ENCODE assay signal across 36 cellular contexts in genomic region chr14:76106188-76106587, GRCh38.
"Had no signal": no experiment of that assay in that cellular context is flagged by ENCODE, and none has a peak within 500 bp of the region (broad histone marks: within the 10 kb centered on the region; RNA-seq: fewer than 3 reads in every experiment).

No MANE protein-coding gene starts in this region.

- H3K4me3 ChIP-seq: adrenal gland, body of pancreas, breast epithelium had no signal

- H3K9me3 Mint-ChIP-seq: activated CD4-positive, alpha-beta T cell treated with anti-CD3 and anti-CD28 coated beads, Interleukin-2, amount 10 ng/mL, durations not matched to agents 24 days and 14 days; activated T-helper 1 cell treated with anti-CD3 and anti-CD28 coated beads, Interleukin-12 subunit alpha, Interleukin-12 subunit beta, Interleukin-2, Interleukin-4 antibody, amounts not matched to agents 30 ng/mL and 10 ng/mL and 1 ng/mL, durations not matched to agents 14 hours and 24 hours and 36 hours; T-helper 1 cell treated with Interleukin-12 subunit alpha and Interleukin-12 subunit beta and Interleukin-4 antibody, amounts not matched to agents 30 μg/mL and 1 μg/mL, for 36 hours; T-helper 2 cell treated with Interferon-gamma antibody and Interleukin-4, amounts not matched to agents 5 μg/mL and 100 μg/mL, for 36 hours had no signal

- ATAC-seq: activated CD8-positive, alpha-beta T cell treated with anti-CD3 and anti-CD28 coated beads for 36 hours; activated naive CD4-positive, alpha-beta T cell treated with anti-CD3 and anti-CD28 coated beads, Interleukin-2, amount 50 U/mL, for 72 hours; activated T-cell treated with anti-CD3 and anti-CD28 coated beads, Interleukin-2, amount 50 U/mL, for 4 hours; activated T-cell treated with anti-CD3 and anti-CD28 coated beads, Interleukin-2, amount 50 U/mL, for 72 hours; activated T-helper 17 cell treated with anti-CD3 and anti-CD28 coated beads, Interleukin-2, amount 50 U/mL, for 72 hours; body of pancreas had no signal

- H3K4me1 ChIP-seq: adrenal gland, body of pancreas had no signal

- FAIRE-seq: astrocyte, TTC549 had no signal

- H3K27ac Mint-ChIP-seq: activated B cell treated with CpG ODN at 0.5 μM for 24 hours; activated CD4-positive, alpha-beta memory T cell treated with anti-CD3 and anti-CD28 coated beads for 36 hours; activated CD4-positive, alpha-beta T cell treated with anti-CD3 and anti-CD28 coated beads, Interleukin-2, amount 10 ng/mL, durations not matched to agents 24 days and 14 days; activated CD8-positive, alpha-beta T cell treated with anti-CD3 and anti-CD28 coated beads for 36 hours; activated naive CD4-positive, alpha-beta T cell treated with anti-CD3 and anti-CD28 coated beads for 36 hours; activated naive CD4-positive, alpha-beta T cell treated with anti-CD3 and anti-CD28 coated beads, Interleukin-2, amount 50 U/mL, for 72 hours; activated naive CD8-positive, alpha-beta T cell treated with anti-CD3 and anti-CD28 coated beads for 36 hours; activated T-cell treated with anti-CD3 and anti-CD28 coated beads, Interleukin-2, amount 50 U/mL, for 72 hours; activated T-helper 1 cell treated with anti-CD3 and anti-CD28 coated beads, Interleukin-12 subunit alpha, Interleukin-12 subunit beta, Interleukin-2, Interleukin-4 antibody, amounts not matched to agents 30 ng/mL and 10 ng/mL and 1 ng/mL, durations not matched to agents 14 hours and 24 hours and 36 hours; activated T-helper 17 cell treated with anti-CD3 and anti-CD28 coated beads, Interleukin-2, amount 50 U/mL, for 72 hours; T-helper 1 cell treated with Interleukin-12 subunit alpha and Interleukin-12 subunit beta and Interleukin-4 antibody, amounts not matched to agents 30 μg/mL and 1 μg/mL, for 36 hours; T-helper 2 cell treated with Interferon-gamma antibody and Interleukin-4, amounts not matched to agents 5 μg/mL and 100 μg/mL, for 36 hours had no signal

- H3K4me3 Mint-ChIP-seq: activated B cell treated with CpG ODN at 0.5 μM for 24 hours; activated CD4-positive, alpha-beta memory T cell treated with anti-CD3 and anti-CD28 coated beads for 36 hours; activated CD4-positive, alpha-beta T cell treated with anti-CD3 and anti-CD28 coated beads, Interleukin-2, amount 10 ng/mL, durations not matched to agents 24 days and 14 days; activated CD8-positive, alpha-beta T cell treated with anti-CD3 and anti-CD28 coated beads for 36 hours; activated naive CD4-positive, alpha-beta T cell treated with anti-CD3 and anti-CD28 coated beads for 36 hours; activated naive CD8-positive, alpha-beta T cell treated with anti-CD3 and anti-CD28 coated beads for 36 hours; activated T-cell treated with anti-CD3 and anti-CD28 coated beads, Interleukin-2, amount 50 U/mL, for 4 hours; activated T-cell treated with anti-CD3 and anti-CD28 coated beads, Interleukin-2, amount 50 U/mL, for 72 hours; activated T-helper 1 cell treated with anti-CD3 and anti-CD28 coated beads, Interleukin-12 subunit alpha, Interleukin-12 subunit beta, Interleukin-2, Interleukin-4 antibody, amounts not matched to agents 30 ng/mL and 10 ng/mL and 1 ng/mL, durations not matched to agents 14 hours and 24 hours and 36 hours; activated T-helper 17 cell treated with anti-CD3 and anti-CD28 coated beads, Interleukin-2, amount 50 U/mL, for 72 hours; T-helper 1 cell treated with Interleukin-12 subunit alpha and Interleukin-12 subunit beta and Interleukin-4 antibody, amounts not matched to agents 30 μg/mL and 1 μg/mL, for 36 hours; T-helper 2 cell treated with Interferon-gamma antibody and Interleukin-4, amounts not matched to agents 5 μg/mL and 100 μg/mL, for 36 hours had no signal

- H3K27me3 ChIP-seq: adrenal gland, body of pancreas, brain microvascular endothelial cell, breast epithelium had no signal

- H3K36me3 ChIP-seq: adrenal gland, brain microvascular endothelial cell, breast epithelium had no signal

- H3K9me3 ChIP-seq: adrenal gland, body of pancreas, breast epithelium had no signal

- H3K36me3 Mint-ChIP-seq: activated CD4-positive, alpha-beta memory T cell treated with anti-CD3 and anti-CD28 coated beads for 36 hours; activated naive CD8-positive, alpha-beta T cell treated with anti-CD3 and anti-CD28 coated beads for 36 hours had no signal

- H3K27ac ChIP-seq: adrenal gland, body of pancreas, brain microvascular endothelial cell, breast epithelium, VCaP had no signal

- H3K4me1 Mint-ChIP-seq: activated B cell treated with CpG ODN at 0.5 μM for 24 hours; activated CD4-positive, alpha-beta T cell treated with anti-CD3 and anti-CD28 coated beads, Interleukin-2, amount 10 ng/mL, durations not matched to agents 24 days and 14 days; activated naive CD8-positive, alpha-beta T cell treated with anti-CD3 and anti-CD28 coated beads for 36 hours; activated T-helper 17 cell treated with anti-CD3 and anti-CD28 coated beads, Interleukin-2, amount 50 U/mL, for 72 hours had no signal

- H3K27me3 Mint-ChIP-seq: activated CD4-positive, alpha-beta T cell treated with anti-CD3 and anti-CD28 coated beads, Interleukin-2, amount 10 ng/mL, durations not matched to agents 24 days and 14 days had no signal

- DNase-seq: activated B cell treated with CpG ODN at 0.5 μM for 24 hours; activated CD4-positive, alpha-beta memory T cell treated with anti-CD3 and anti-CD28 coated beads for 36 hours; activated CD4-positive, alpha-beta T cell treated with anti-CD3 and anti-CD28 coated beads for 4 hours; activated CD4-positive, alpha-beta T cell treated with anti-CD3 and anti-CD28 coated beads, Interleukin-2, amount 10 ng/mL, durations not matched to agents 24 days and 14 days; activated CD4-positive, alpha-beta T cell treated with anti-CD3 and anti-CD28 coated beads, Interleukin-2, amount 50 U/mL, for 1 hour; activated CD4-positive, alpha-beta T cell treated with anti-CD3 and anti-CD28 coated beads, Interleukin-2, amount 50 U/mL, for 4 hours; activated CD4-positive, CD25-positive, alpha-beta regulatory T cell treated with anti-CD3 and anti-CD28 coated beads, Interleukin-2, amount 50 U/mL, for 72 hours; activated CD8-positive, alpha-beta memory T cell treated with anti-CD3 and anti-CD28 coated beads, Interleukin-2, amount 50 U/mL, for 4 hours; activated CD8-positive, alpha-beta T cell treated with anti-CD3 and anti-CD28 coated beads for 36 hours; activated effector memory CD4-positive, alpha-beta T cell treated with anti-CD3 and anti-CD28 coated beads, Interleukin-2, amount 50 U/mL, for 16 hours; activated gamma-delta T cell treated with Interleukin-2 at 50 U/mL for 16 hours; activated naive CD4-positive, alpha-beta T cell; activated naive CD4-positive, alpha-beta T cell treated with anti-CD3 and anti-CD28 coated beads for 36 hours; activated naive CD4-positive, alpha-beta T cell treated with anti-CD3 and anti-CD28 coated beads, Interleukin-2, amount 50 U/mL, for 16 hours; activated naive CD8-positive, alpha-beta T cell treated with anti-CD3 and anti-CD28 coated beads for 36 hours; activated T-cell treated with anti-CD3 and anti-CD28 coated beads for 4 hours; activated T-cell treated with anti-CD3 and anti-CD28 coated beads, Interleukin-2, amount 50 U/mL, for 1 hour; activated T-cell treated with anti-CD3 and anti-CD28 coated beads, Interleukin-2, amount 50 U/mL, for 4 hours; activated T-cell treated with anti-CD3 and anti-CD28 coated beads, Interleukin-2, amount 50 U/mL, for 72 hours; adrenal gland; amniotic stem cell; aorta; body of pancreas; brain microvascular endothelial cell; central memory CD4-positive, alpha-beta T cell; T-helper 2 cell; T-helper 9 cell had no signal
